Comparison of ENCODE assay signal across 18 cellular contexts in the genomic region with DNA sequence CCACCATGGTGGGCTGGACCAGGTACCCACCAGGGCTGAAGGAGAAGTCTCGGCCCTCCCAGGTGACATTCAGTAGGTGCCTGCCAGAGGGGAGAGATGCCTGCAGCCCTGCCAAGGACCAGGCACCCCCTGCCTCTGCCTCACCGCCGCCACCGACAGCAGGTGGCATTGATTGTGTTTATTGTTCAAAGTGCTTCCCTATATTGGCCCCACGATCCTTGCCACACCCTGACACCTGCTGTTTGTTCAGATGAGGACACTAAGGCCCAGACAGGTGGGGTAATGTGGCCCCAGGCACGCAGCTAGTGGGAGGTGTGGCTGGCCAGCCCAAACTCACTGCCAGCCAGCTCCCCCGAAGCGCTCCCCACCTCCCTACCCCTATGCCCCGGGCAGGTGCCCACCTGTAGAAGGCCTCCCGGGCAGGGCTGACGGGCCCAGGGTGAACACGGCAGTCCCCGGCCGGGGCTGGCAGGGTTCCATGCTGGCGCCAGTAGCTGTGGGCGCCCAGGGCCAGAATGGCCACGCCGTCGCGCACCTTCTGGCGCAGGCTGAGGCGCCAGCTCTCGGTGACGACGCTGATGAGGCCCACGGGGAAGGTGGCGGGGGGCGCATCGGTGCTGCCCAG. TPM values are rescaled to one million over a fixed set of nuclear protein-coding genes. Genes with fewer than 3 reads are reported as not detected.
DNase-seq lines count a peak whose midpoint lies in the region; ATAC-seq, FAIRE-seq and TF ChIP-seq lines count a peak whose summit lies in the region.
"Had no signal": no experiment of that assay in that cellular context is flagged by ENCODE, and none has a peak within 500 bp of the region (broad histone marks: within the 10 kb centered on the region; RNA-seq: fewer than 3 reads in every experiment).

No MANE protein-coding gene starts in this region.

- peak overlapping the region in 1 of 10 donors; percentile 16 for H3K4me3 Mint-ChIP-seq in naive thymus-derived CD4-positive, alpha-beta T cell

- FAIRE-seq in kidney (lab: Jason Lieb, UNC) = no peak

- no peaks in the 10 kb centered on the region for H3K9me3 Mint-ChIP-seq in naive thymus-derived CD4-positive, alpha-beta T cell

- intact Hi-C loops in kidney (cut with DNase I) (no loop called here), sciatic nerve (cut with DNase I) (no loop called here)
- intact Hi-C loops in naive thymus-derived CD4-positive, alpha-beta T cell (cut with micrococcal nuclease) = loop anchor here (1.0 to 2.0 kb wide), 3 partner anchors 21 to 103 kb away; a partner anchor contains a TSS

- H3K27ac Mint-ChIP-seq in naive thymus-derived CD4-positive, alpha-beta T cell = no peak overlapping the region

- TF ChIP-seq CTCF in kidney (IDR thresholded peaks at IDR 0.05; ENCODE audit: borderline replicate concordance, extremely low read depth, insufficient read depth) = no peak

- CTCF ChIA-PET in naive thymus-derived CD4-positive, alpha-beta T cell (lab: Charles Lee) = interaction anchor here (1.2 kb wide), 1 partner anchor 12 kb away, joined by 3 read pairs; no protein-coding TSS in a partner anchor

- WGBS in HUES64 = 80% methylated on average over 29 of the region's 29 CpGs

- H3K27me3 Mint-ChIP-seq in naive thymus-derived CD4-positive, alpha-beta T cell = peaks cover 20 to 53% (median 34%) of the 10 kb centered on the region in 5 donors

- no peak overlapping the region for H3K9ac ChIP-seq in HUES64 (ENCODE audit: low read depth, low read length)
- H3K9ac ChIP-seq in kidney (ENCODE audit: low read length in 2 of 2) = no peak overlapping the region

- POLR2A ChIA-PET in naive thymus-derived CD4-positive, alpha-beta T cell (lab: Charles Lee) = no interaction called here

- H3K36me3 Mint-ChIP-seq in naive thymus-derived CD4-positive, alpha-beta T cell = no peaks in the 10 kb centered on the region
- H3K36me3 Mint-ChIP-seq: CD4-positive, CD25-positive, alpha-beta regulatory T cell had no signal

- DNase-seq in NCI-H2081 (lab: John Stamatoyannopoulos, UW) = peak; percentile 20 to 43
- DNase-seq in NCI-H2081 treated with DMSO at 0.1 percent for 48 hours (lab: John Stamatoyannopoulos, UW) = no peak
- DNase-seq in NCI-H345 treated with DMSO at 0.1 percent for 48 hours (lab: John Stamatoyannopoulos, UW; ENCODE audit: unreplicated experiment) = peak; percentile 87
- DNase-seq in kidney = peak; percentile 79
- no peak for DNase-seq in naive thymus-derived CD4-positive, alpha-beta T cell
- DNase-seq in sciatic nerve (ENCODE audit: low spot score) = no peak
- DNase-seq: amygdala, Kasumi-1, left ventricle myocardium inferior, NCI-H1694 treated with DMSO at 0.1 percent for 48 hours, SIG-M5 had no signal

- no peak for ATAC-seq in naive thymus-derived CD4-positive, alpha-beta T cell
- ATAC-seq in sciatic nerve (no peak), HG03095 (IDR thresholded peaks at IDR 0.05; ENCODE audit: unreplicated experiment) (no peak)

- H3K36me3 ChIP-seq in HUES64 (ENCODE audit: insufficient read depth, low read length) (no peaks in the 10 kb centered on the region), kidney (ENCODE audit: control insufficient read depth in 1 of 2, insufficient read depth in 2 of 2, low read length in 2 of 2) (no peaks in the 10 kb centered on the region)
- H3K36me3 ChIP-seq in naive thymus-derived CD4-positive, alpha-beta T cell (ENCODE audit: control insufficient read depth in 2 of 3, insufficient read depth in 3 of 3, low read length in 3 of 3) = no peaks in the 10 kb centered on the region
- H3K36me3 ChIP-seq: left ventricle myocardium inferior, neutrophil had no signal

- H3K4me1 Mint-ChIP-seq in naive thymus-derived CD4-positive, alpha-beta T cell = peaks cover 5 to 13% (median 11%) of the 10 kb centered on the region in 7 donors

- peaks cover 87% of the 10 kb centered on the region for H3K27me3 ChIP-seq in HUES64 (ENCODE audit: insufficient read depth, low read length)
- no peaks in the 10 kb centered on the region for H3K27me3 ChIP-seq in naive thymus-derived CD4-positive, alpha-beta T cell (ENCODE audit: control insufficient read depth in 2 of 2, insufficient read depth in 2 of 2, low read length in 2 of 2)

- H3K9me3 ChIP-seq in HUES64 (ENCODE audit: insufficient read depth, low read depth, low read length) (no peaks in the 10 kb centered on the region), kidney (ENCODE audit: control insufficient read depth in 1 of 2, low read length in 2 of 2) (no peaks in the 10 kb centered on the region)
- H3K9me3 ChIP-seq in naive thymus-derived CD4-positive, alpha-beta T cell (ENCODE audit: control insufficient read depth in 2 of 3, low read length in 3 of 3) = no peaks in the 10 kb centered on the region
- H3K9me3 ChIP-seq: left ventricle myocardium inferior, neutrophil had no signal

- peaks cover 4% of the 10 kb centered on the region; the same call in 1 of the 2 replicates for H3K4me1 ChIP-seq in HUES64 (ENCODE audit: insufficient read depth, low read length)
- no peaks in the 10 kb centered on the region for H3K4me1 ChIP-seq in kidney (ENCODE audit: control insufficient read depth in 1 of 2, insufficient read depth in 1 of 2, low read depth in 1 of 2, low read length in 2 of 2)
- peaks cover 0 to 10% of the 10 kb centered on the region in 2 donors for H3K4me1 ChIP-seq in naive thymus-derived CD4-positive, alpha-beta T cell (ENCODE audit: control insufficient read depth in 2 of 2, insufficient read depth in 2 of 2, low read length in 2 of 2)

- H3K4me3 ChIP-seq in HUES64 (ENCODE audit: low read length) (peak overlapping the region; percentile 23; the same call in 1 of the 2 replicates), kidney (ENCODE audit: low read length in 2 of 2) (no peak overlapping the region)
- no peak overlapping the region for H3K4me3 ChIP-seq in naive thymus-derived CD4-positive, alpha-beta T cell (ENCODE audit: low read length)

- H3K27ac ChIP-seq in HUES64 (ENCODE audit: low read depth, low read length) (no peak overlapping the region), kidney (ENCODE audit: low read depth in 2 of 2, low read length in 2 of 2) (no peak overlapping the region)
- H3K27ac ChIP-seq in naive thymus-derived CD4-positive, alpha-beta T cell (ENCODE audit: low read depth, low read length) = no peak overlapping the region
- H3K27ac ChIP-seq: left ventricle myocardium inferior, neutrophil had no signal

RNA-seq across cellular contexts. Expression of a gene that starts 8.0 kb away (rescaled TPM):
- polyA plus RNA-seq in HUES64 (2013, experiment 1 of 2) = 0.10 TPM
- polyA plus RNA-seq in HUES64 (2013, experiment 2 of 2) = not detected
- total RNA-seq in kidney (0.31 TPM), sciatic nerve (0.98 TPM)
- 0.15 TPM for polyA plus RNA-seq in kidney (ENCODE audit: insufficient read depth, low read depth, low replicate concordance)
- under 1 TPM in 2 of 5 experiments, not detected in 3; 0.12 to 0.15 TPM for total RNA-seq in naive thymus-derived CD4-positive, alpha-beta T cell
- polyA plus RNA-seq in naive thymus-derived CD4-positive, alpha-beta T cell = not detected
- total RNA-seq: CD4-positive, CD25-positive, alpha-beta regulatory T cell had no signal
- polyA plus RNA-seq: CD4-positive, CD25-positive, alpha-beta regulatory T cell had no signal

RNA-seq across cellular contexts. Expression of a gene that starts 21.1 kb away (rescaled TPM):
- 18.9 TPM for polyA plus RNA-seq in HUES64 (2013, experiment 1 of 2)
- 15.8 TPM for polyA plus RNA-seq in HUES64 (2013, experiment 2 of 2)
- 9.0 TPM for total RNA-seq in kidney
- 15.2 TPM for polyA plus RNA-seq in kidney (ENCODE audit: insufficient read depth, low read depth, low replicate concordance)
- total RNA-seq in naive thymus-derived CD4-positive, alpha-beta T cell = 10 to 100 TPM in 3 of 5 experiments, 1 to 10 TPM in 2; 4.7 to 39.5 (median 11.7) TPM
- polyA plus RNA-seq in naive thymus-derived CD4-positive, alpha-beta T cell = 1 to 10 TPM; 5.4 to 6.4 TPM
- 6.3 TPM for total RNA-seq in sciatic nerve

RNA-seq across cellular contexts. Expression of a gene that starts 41.7 kb away (rescaled TPM):
- polyA plus RNA-seq in HUES64 (2013, experiment 1 of 2) = 0.60 TPM
- polyA plus RNA-seq in HUES64 (2013, experiment 2 of 2) = 0.32 TPM
- not detected for total RNA-seq in kidney
- polyA plus RNA-seq in kidney (ENCODE audit: insufficient read depth, low read depth, low replicate concordance) = not detected
- not detected for total RNA-seq in naive thymus-derived CD4-positive, alpha-beta T cell
- polyA plus RNA-seq in naive thymus-derived CD4-positive, alpha-beta T cell = under 1 TPM in 1 of 2 donors, not detected in 1; 0.14 TPM
- total RNA-seq in sciatic nerve = not detected
- total RNA-seq: A172; CD4-positive, CD25-positive, alpha-beta regulatory T cell; H4; left ventricle myocardium inferior; T-helper 1 cell treated with Interleukin-12 subunit alpha and Interleukin-12 subunit beta and Interleukin-4 antibody, amounts not matched to agents 30 ng/mL and 1 ng/mL, for 36 hours had no signal
- polyA plus RNA-seq: CD4-positive, CD25-positive, alpha-beta regulatory T cell had no signal

Comparison
In these comparisons a context has a peak if more than half of its experiments do, and no peak if none do; other contexts are left out.
1. DNase-seq: peak in NCI-H2081 (2 of 2), NCI-H345 treated with DMSO at 0.1 percent for 48 hours (single experiment) and kidney (single experiment); none in NCI-H2081 treated with DMSO at 0.1 percent for 48 hours (single experiment), naive thymus-derived CD4-positive, alpha-beta T cell (0 of 9) and sciatic nerve (single experiment).
2. intact Hi-C loops: an anchor here in naive thymus-derived CD4-positive, alpha-beta T cell (1.0 to 2.0 kb wide); none called in kidney and sciatic nerve.